1 cellular context compared by ENCODE assay signal in genomic region chr1:167548059-167548932, GRCh38.
A peak's percentile ranks its signal among the peaks of the same experiment; 100 is the strongest.
TF ChIP-seq lines count a peak whose summit lies in the region.

No MANE protein-coding gene starts in this region.

TF ChIP-seq in K562, 482 proteins besides CTCF, POLR2A, EP300 and RAD21 (continued from another document):
- TF ChIP-seq RREB1 (CRISPR knock-in tag; IDR thresholded peaks at IDR 0.05) (no peak), FOSL1 (tag; conservative IDR thresholded peaks at IDR 0.05) (peak; percentile 88), HDAC3 (IDR thresholded peaks at IDR 0.05; ENCODE audit: borderline replicate concordance, partially characterized antibody) (peak; percentile 75), EP400 (IDR thresholded peaks at IDR 0.05) (peak; percentile 75), MEIS2 (IDR thresholded peaks at IDR 0.05; ENCODE audit: partially characterized antibody) (peak; percentile 89), CBFA2T3 (IDR thresholded peaks at IDR 0.05) (peak; percentile 92), TEAD1 (CRISPR knock-in tag; IDR thresholded peaks at IDR 0.05) (peak in 1 of 2 experiments; percentile 80; a peak in 2 of 4 replicates), GTF2F1 (IDR thresholded peaks at IDR 0.05; ENCODE audit: low read depth, low read length) (no peak), SMC3 (conservative IDR thresholded peaks at IDR 0.05; ENCODE audit: insufficient read depth, low read depth, low read length) (no peak)
